20 cellular contexts compared by ENCODE assay signal in the genomic region with DNA sequence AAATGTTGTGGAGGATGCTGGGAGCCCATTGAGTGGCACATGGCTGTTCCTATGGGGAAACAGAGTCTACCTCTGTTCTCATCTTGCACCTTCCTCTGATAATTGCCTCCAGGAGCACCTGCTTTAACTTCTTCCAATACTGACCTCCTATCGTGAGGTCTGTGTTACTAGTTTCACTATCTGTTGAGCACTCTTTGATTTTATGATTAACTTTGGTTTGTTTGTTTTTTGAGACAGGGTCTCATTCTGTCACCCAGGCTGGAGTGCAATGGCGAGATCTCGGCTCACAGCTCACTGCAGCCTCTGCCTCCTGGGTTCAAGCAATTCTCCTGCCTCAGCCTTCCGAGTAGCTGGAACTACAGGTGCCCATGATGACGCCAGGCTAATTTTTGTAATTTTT. TPM values are rescaled to one million over a fixed set of nuclear protein-coding genes. Genes with fewer than 3 reads are reported as not detected.
"Had no signal": no experiment of that assay in that cellular context is flagged by ENCODE, and none has a peak within 500 bp of the region (broad histone marks: within the 10 kb centered on the region; RNA-seq: fewer than 3 reads in every experiment).

No MANE protein-coding gene starts in this region.

- ATAC-seq: body of pancreas, foreskin keratinocyte, left cardiac atrium, lower lobe of right lung, psoas muscle had no signal

- H3K27me3 Mint-ChIP-seq: stimulated activated naive CD8-positive, alpha-beta T cell treated with anti-CD3 and anti-CD28 coated beads, Interleukin-15, amount 100 ng/mL, for 72 hours had no signal

- H3K4me3 Mint-ChIP-seq: activated naive CD4-positive, alpha-beta T cell treated with anti-CD3 and anti-CD28 coated beads for 36 hours; nephron progenitor cell; stimulated activated naive CD8-positive, alpha-beta T cell treated with anti-CD3 and anti-CD28 coated beads, Interleukin-15, amount 100 ng/mL, for 72 hours; type B pancreatic cell had no signal

- H3K4me3 ChIP-seq: body of pancreas, lower lobe of right lung, psoas muscle, right lobe of liver had no signal

- H3K4me1 ChIP-seq: body of pancreas, foreskin keratinocyte, lower lobe of right lung, psoas muscle, right lobe of liver had no signal

- H3K9me3 Mint-ChIP-seq: activated T-helper 2 cell treated with anti-CD3 and anti-CD28 coated beads, Interferon-gamma antibody, Interleukin-2, Interleukin-4, amounts not matched to agents 10 μg/mL and 5 μg/mL and 100 μg/mL, durations not matched to agents 14 hours and 24 hours and 36 hours; nephron progenitor cell; type B pancreatic cell had no signal

- H3K27ac Mint-ChIP-seq: activated T-helper 2 cell treated with anti-CD3 and anti-CD28 coated beads, Interferon-gamma antibody, Interleukin-2, Interleukin-4, amounts not matched to agents 10 μg/mL and 5 μg/mL and 100 μg/mL, durations not matched to agents 14 hours and 24 hours and 36 hours; nephron progenitor cell; type B pancreatic cell had no signal

- DNase-seq: activated CD4-positive, alpha-beta T cell treated with anti-CD3 and anti-CD28 coated beads for 1 hour; body of pancreas; effector memory CD4-positive, alpha-beta T cell; foreskin keratinocyte; hippocampal formation; left cardiac atrium; lower lobe of right lung; nephron progenitor cell; occipital lobe; psoas muscle; right lobe of liver; small intestine; stimulated activated CD4-positive, alpha-beta T cell treated with anti-CD3 and anti-CD28 coated beads, Interleukin-2, amount 100 ng/mL, for 48 hours; stimulated activated naive CD8-positive, alpha-beta T cell treated with anti-CD3 and anti-CD28 coated beads, Interleukin-15, amount 100 ng/mL, for 72 hours; WERI-Rb-1 had no signal

- H3K9me3 ChIP-seq: body of pancreas, lower lobe of right lung, psoas muscle, right lobe of liver had no signal

- H3K36me3 ChIP-seq: lower lobe of right lung, right lobe of liver, WERI-Rb-1 had no signal

- H3K4me1 Mint-ChIP-seq: nephron progenitor cell had no signal

- H3K36me3 Mint-ChIP-seq: type B pancreatic cell had no signal

- H3K27ac ChIP-seq: body of pancreas, foreskin keratinocyte, lower lobe of right lung, psoas muscle, right lobe of liver, WERI-Rb-1 had no signal

- H3K27me3 ChIP-seq: body of pancreas, foreskin keratinocyte, right lobe of liver had no signal

RNA-seq across cellular contexts. Expression of a gene that starts 12.1 kb away (rescaled TPM):
- total RNA-seq: body of pancreas, cardiac septum, epithelial cell of proximal tubule, left cardiac atrium, lower lobe of right lung, right lobe of liver had no signal
